Comparison of ENCODE assay signal across 18 cellular contexts in the genomic region with DNA sequence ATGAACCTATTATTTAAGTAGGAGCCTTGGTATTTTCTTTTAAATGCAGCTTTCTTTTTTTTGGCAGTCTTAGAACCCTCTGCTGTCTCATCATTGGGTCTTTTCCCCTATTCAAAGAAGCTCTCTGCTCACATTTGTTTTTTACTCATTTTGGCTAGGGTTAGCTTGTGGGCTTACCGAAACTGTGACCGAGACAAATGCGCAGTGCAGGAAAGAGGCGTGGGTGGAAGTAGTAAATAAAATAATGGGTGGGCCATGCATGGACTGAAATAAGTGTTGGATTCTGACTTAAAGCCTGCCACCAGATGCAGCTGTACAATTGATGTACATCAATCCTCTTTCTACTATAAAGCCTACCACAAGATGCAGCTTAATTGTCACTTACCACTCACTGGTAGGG. TPM values are rescaled to one million over a fixed set of nuclear protein-coding genes. Genes with fewer than 3 reads are reported as not detected.
A peak's percentile ranks its signal among the peaks of the same experiment; 100 is the strongest.
DNase-seq lines count a peak whose midpoint lies in the region; TF ChIP-seq lines count a peak whose summit lies in the region.
"Had no signal": no experiment of that assay in that cellular context is flagged by ENCODE, and none has a peak within 500 bp of the region (broad histone marks: within the 10 kb centered on the region; RNA-seq: fewer than 3 reads in every experiment).

No MANE protein-coding gene starts in this region.

- no peak for TF ChIP-seq CTCF in KMS-11 (conservative IDR thresholded peaks at IDR 0.05; ENCODE audit: low read depth, low read length)

- peak overlapping the region; percentile 23; the same call in 1 of the 2 replicates for H3K27ac ChIP-seq in KMS-11
- H3K27ac ChIP-seq in CD8-positive, alpha-beta memory T cell (ENCODE audit: low read depth, low read length): no peak overlapping the region
- H3K27ac ChIP-seq: C4-2B had no signal

- peak; percentile 52 for DNase-seq in activated CD4-positive, alpha-beta memory T cell treated with anti-CD3 and anti-CD28 coated beads for 36 hours
- DNase-seq in activated CD4-positive, alpha-beta memory T cell treated with anti-CD3 and anti-CD28 coated beads, Interleukin-2, amount 10 ng/mL, durations not matched to agents 7 days and 5 days: no peak
- DNase-seq in stimulated activated CD4-positive, alpha-beta T cell treated with anti-CD3 and anti-CD28 coated beads, Interleukin-4, amount 100 ng/mL, for 24 hours: peak; percentile 7
- DNase-seq in stimulated activated CD4-positive, alpha-beta T cell treated with anti-CD3 and anti-CD28 coated beads, Interleukin-12 subunit alpha, Interleukin-12 subunit beta, amount 100 ng/mL, for 4 hours: no peak
- DNase-seq in CD8-positive, alpha-beta memory T cell: no peak
- DNase-seq in NCI-H2171 (lab: John Stamatoyannopoulos, UW): no peak
- DNase-seq in activated effector memory CD4-positive, alpha-beta T cell treated with Interleukin-2 at 50 U/mL for 16 hours: no peak
- DNase-seq: Caco-2, EL, H9, KG1, NCI-H1092, NCI-H2081 treated with DMSO at 0.1 percent for 48 hours, NCI-H526, Right ventricle myocardium superior, SK-N-SH had no signal

- H3K36me3 Mint-ChIP-seq in activated CD4-positive, alpha-beta memory T cell treated with anti-CD3 and anti-CD28 coated beads for 36 hours: peaks cover 8% of the 10 kb centered on the region
- peaks cover 7% of the 10 kb centered on the region for H3K36me3 Mint-ChIP-seq in activated CD4-positive, alpha-beta memory T cell treated with anti-CD3 and anti-CD28 coated beads, Interleukin-2, amount 10 ng/mL, durations not matched to agents 7 days and 5 days (ENCODE audit: low read depth)
- H3K36me3 Mint-ChIP-seq in CD8-positive, alpha-beta memory T cell: peaks cover 4 to 7% (median 7%) of the 10 kb centered on the region in 3 donors

- no peak overlapping the region; the same call in 1 of the 2 replicates for H3K4me2 ChIP-seq in KMS-11
- H3K4me2 ChIP-seq: SK-N-SH had no signal

- H3K9me3 Mint-ChIP-seq in activated CD4-positive, alpha-beta memory T cell treated with anti-CD3 and anti-CD28 coated beads for 36 hours: no peaks in the 10 kb centered on the region
- H3K9me3 Mint-ChIP-seq in activated CD4-positive, alpha-beta memory T cell treated with anti-CD3 and anti-CD28 coated beads, Interleukin-2, amount 10 ng/mL, durations not matched to agents 7 days and 5 days: peaks cover 4% of the 10 kb centered on the region
- H3K9me3 Mint-ChIP-seq in CD8-positive, alpha-beta memory T cell: no peaks in the 10 kb centered on the region
- H3K9me3 Mint-ChIP-seq: H9 had no signal

- H3K4me1 ChIP-seq in KMS-11 (ENCODE audit: low read depth, poor library complexity, severe bottlenecking): peaks cover 5% of the 10 kb centered on the region
- H3K4me1 ChIP-seq in CD8-positive, alpha-beta memory T cell (ENCODE audit: insufficient read depth, low read length): no peaks in the 10 kb centered on the region

- peaks cover 35% of the 10 kb centered on the region for H3K4me1 Mint-ChIP-seq in activated CD4-positive, alpha-beta memory T cell treated with anti-CD3 and anti-CD28 coated beads for 36 hours (ENCODE audit: low read depth)
- H3K4me1 Mint-ChIP-seq in activated CD4-positive, alpha-beta memory T cell treated with anti-CD3 and anti-CD28 coated beads, Interleukin-2, amount 10 ng/mL, durations not matched to agents 7 days and 5 days: peaks cover 9% of the 10 kb centered on the region
- H3K4me1 Mint-ChIP-seq in CD8-positive, alpha-beta memory T cell: peaks cover 37 to 64% (median 51%) of the 10 kb centered on the region in 3 donors

- no peaks in the 10 kb centered on the region for H3K27me3 ChIP-seq in KMS-11 (ENCODE audit: insufficient read depth, low read depth)
- no peaks in the 10 kb centered on the region for H3K27me3 ChIP-seq in CD8-positive, alpha-beta memory T cell (ENCODE audit: insufficient read depth, low read length, poor library complexity, severe bottlenecking)

- H2AFZ ChIP-seq in KMS-11 (ENCODE audit: low read depth): no peak overlapping the region

- CTCF ChIA-PET in activated CD4-positive, alpha-beta memory T cell treated with anti-CD3 and anti-CD28 coated beads for 36 hours (lab: Charles Lee): interaction anchor here (1.0 kb wide), 1 partner anchor 14 kb away, joined by 3 read pairs; no protein-coding TSS in a partner anchor
- CTCF ChIA-PET in activated CD4-positive, alpha-beta memory T cell treated with anti-CD3 and anti-CD28 coated beads, Interleukin-2, amount 10 ng/mL, durations not matched to agents 7 days and 5 days (lab: Charles Lee): no interaction called here
- CTCF ChIA-PET in CD8-positive, alpha-beta memory T cell (lab: Charles Lee): no interaction called here

- intact Hi-C loops in activated CD4-positive, alpha-beta memory T cell treated with anti-CD3 and anti-CD28 coated beads for 36 hours (cut with micrococcal nuclease): no loop called here

- H3K36me3 ChIP-seq in KMS-11 (ENCODE audit: insufficient read depth): no peaks in the 10 kb centered on the region
- no peaks in the 10 kb centered on the region for H3K36me3 ChIP-seq in CD8-positive, alpha-beta memory T cell (ENCODE audit: insufficient read depth, low read length)

- H3K27me3 Mint-ChIP-seq in activated CD4-positive, alpha-beta memory T cell treated with anti-CD3 and anti-CD28 coated beads for 36 hours: no peaks in the 10 kb centered on the region
- H3K27me3 Mint-ChIP-seq in activated CD4-positive, alpha-beta memory T cell treated with anti-CD3 and anti-CD28 coated beads, Interleukin-2, amount 10 ng/mL, durations not matched to agents 7 days and 5 days: no peaks in the 10 kb centered on the region
- no peaks in the 10 kb centered on the region for H3K27me3 Mint-ChIP-seq in CD8-positive, alpha-beta memory T cell

- no peak overlapping the region for H3K9ac ChIP-seq in KMS-11
- H3K9ac ChIP-seq: SK-N-SH had no signal

- H3K4me3 Mint-ChIP-seq in activated CD4-positive, alpha-beta memory T cell treated with anti-CD3 and anti-CD28 coated beads for 36 hours: no peak overlapping the region
- no peak overlapping the region for H3K4me3 Mint-ChIP-seq in activated CD4-positive, alpha-beta memory T cell treated with anti-CD3 and anti-CD28 coated beads, Interleukin-2, amount 10 ng/mL, durations not matched to agents 7 days and 5 days
- H3K4me3 Mint-ChIP-seq in CD8-positive, alpha-beta memory T cell: no peak overlapping the region
- H3K4me3 Mint-ChIP-seq: H9 had no signal

- peak overlapping the region; percentile 20 for H3K27ac Mint-ChIP-seq in activated CD4-positive, alpha-beta memory T cell treated with anti-CD3 and anti-CD28 coated beads for 36 hours
- no peak overlapping the region for H3K27ac Mint-ChIP-seq in activated CD4-positive, alpha-beta memory T cell treated with anti-CD3 and anti-CD28 coated beads, Interleukin-2, amount 10 ng/mL, durations not matched to agents 7 days and 5 days
- H3K27ac Mint-ChIP-seq in CD8-positive, alpha-beta memory T cell: no peak overlapping the region
- H3K27ac Mint-ChIP-seq: H9 had no signal

- no peak overlapping the region for H3K4me3 ChIP-seq in KMS-11 (IDR thresholded peaks at IDR 0.05; ENCODE audit: insufficient read depth, low read depth, low read length)
- no peak overlapping the region for H3K4me3 ChIP-seq in CD8-positive, alpha-beta memory T cell (ENCODE audit: low read length)

- H3K79me2 ChIP-seq in KMS-11 (ENCODE audit: insufficient read depth, low read depth): peaks cover 16% of the 10 kb centered on the region; the same call in 1 of the 2 replicates

- no peaks in the 10 kb centered on the region for H4K20me1 ChIP-seq in KMS-11 (ENCODE audit: insufficient read depth)

- POLR2A ChIA-PET in activated CD4-positive, alpha-beta memory T cell treated with anti-CD3 and anti-CD28 coated beads for 36 hours (lab: Charles Lee): interaction anchor here (0.9 kb wide), 2 partner anchors 144 to 204 kb away, joined by 3 read pairs; a partner anchor contains a TSS
- POLR2A ChIA-PET in activated CD4-positive, alpha-beta memory T cell treated with anti-CD3 and anti-CD28 coated beads, Interleukin-2, amount 10 ng/mL, durations not matched to agents 7 days and 5 days (lab: Charles Lee): no interaction called here
- POLR2A ChIA-PET in CD8-positive, alpha-beta memory T cell (lab: Charles Lee): no interaction called here

- H3K9me3 ChIP-seq in CD8-positive, alpha-beta memory T cell (ENCODE audit: low read length): no peaks in the 10 kb centered on the region
- H3K9me3 ChIP-seq: Caco-2, SK-N-SH had no signal

RNA-seq across cellular contexts. Expression of a gene that starts 14.7 kb away (rescaled TPM):
- total RNA-seq in activated CD4-positive, alpha-beta memory T cell treated with anti-CD3 and anti-CD28 coated beads for 36 hours: 10 to 100 TPM; 17.9 to 18.4 TPM
- total RNA-seq in activated CD4-positive, alpha-beta memory T cell treated with anti-CD3 and anti-CD28 coated beads, Interleukin-2, amount 10 ng/mL, durations not matched to agents 7 days and 5 days: 10 to 100 TPM; 19.9 to 20.5 TPM
- total RNA-seq in CD8-positive, alpha-beta memory T cell: 10 to 100 TPM; 20.8 to 23.2 TPM
- 7.6 TPM for polyA plus RNA-seq in CD8-positive, alpha-beta memory T cell

Comparison
In these comparisons a context has a peak if more than half of its experiments do, and no peak if none do; other contexts are left out.
1. DNase-seq: peak in activated CD4-positive, alpha-beta memory T cell treated with anti-CD3 and anti-CD28 coated beads for 36 hours (single experiment) and stimulated activated CD4-positive, alpha-beta T cell treated with anti-CD3 and anti-CD28 coated beads, Interleukin-4, amount 100 ng/mL, for 24 hours (single experiment); none in activated CD4-positive, alpha-beta memory T cell treated with anti-CD3 and anti-CD28 coated beads, Interleukin-2, amount 10 ng/mL, durations not matched to agents 7 days and 5 days (single experiment), stimulated activated CD4-positive, alpha-beta T cell treated with anti-CD3 and anti-CD28 coated beads, Interleukin-12 subunit alpha, Interleukin-12 subunit beta, amount 100 ng/mL, for 4 hours (single experiment), CD8-positive, alpha-beta memory T cell (0 of 5), NCI-H2171 (single experiment) and activated effector memory CD4-positive, alpha-beta T cell treated with Interleukin-2 at 50 U/mL for 16 hours (single experiment).